23 cellular contexts compared by ENCODE assay signal in the genomic region with DNA sequence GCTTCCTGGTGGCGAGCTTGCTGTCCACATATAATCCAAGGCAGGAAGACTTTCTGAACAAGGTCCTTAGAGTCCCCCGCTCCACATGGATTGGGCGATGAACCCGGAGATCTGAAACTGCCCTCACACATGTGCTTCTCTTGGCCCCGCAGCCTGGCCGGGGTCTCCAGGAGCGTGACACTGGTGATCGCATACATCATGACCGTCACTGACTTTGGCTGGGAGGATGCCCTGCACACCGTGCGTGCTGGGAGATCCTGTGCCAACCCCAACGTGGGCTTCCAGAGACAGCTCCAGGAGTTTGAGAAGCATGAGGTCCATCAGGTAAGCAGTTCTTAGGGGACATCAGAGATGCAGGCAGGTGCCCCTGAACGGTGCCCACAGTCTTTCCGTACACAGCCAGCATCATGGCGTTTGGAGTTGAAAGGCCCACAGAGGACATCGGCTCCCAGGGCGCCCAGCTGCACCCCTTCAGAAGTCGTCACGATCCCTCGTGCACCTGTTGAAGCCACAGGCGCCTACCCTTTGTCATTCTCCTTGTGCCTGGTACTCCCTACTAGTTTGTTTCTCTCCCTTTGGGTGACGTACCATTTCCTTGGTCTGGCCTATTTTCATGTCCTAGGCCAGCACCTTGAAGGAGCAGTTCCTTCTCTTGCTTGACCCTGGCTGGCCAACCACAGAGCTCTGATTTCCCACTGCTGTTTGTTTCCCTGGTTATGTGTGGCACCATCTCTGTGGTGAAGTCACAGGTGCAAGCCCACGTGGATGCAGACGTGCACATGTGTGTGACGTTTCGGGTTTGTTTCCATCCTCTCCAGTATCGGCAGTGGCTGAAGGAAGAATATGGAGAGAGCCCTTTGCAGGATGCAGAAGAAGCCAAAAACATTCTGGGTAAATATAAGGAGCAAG. TPM values are rescaled to one million over a fixed set of nuclear protein-coding genes. Genes with fewer than 3 reads are reported as not detected.
DNase-seq lines count a peak whose midpoint lies in the region; ATAC-seq, FAIRE-seq and TF ChIP-seq lines count a peak whose summit lies in the region.
"Had no signal": no experiment of that assay in that cellular context is flagged by ENCODE, and none has a peak within 500 bp of the region (broad histone marks: within the 10 kb centered on the region; RNA-seq: fewer than 3 reads in every experiment).

No MANE protein-coding gene starts in this region.

- POLR2A ChIA-PET in activated CD4-positive, alpha-beta T cell treated with anti-CD3 and anti-CD28 coated beads, Interleukin-2, amount 10 ng/mL, durations not matched to agents 7 days and 5 days (lab: Charles Lee): no interaction called here

- FAIRE-seq in bronchial epithelial cell (lab: Jason Lieb, UNC): peak; percentile 58
- FAIRE-seq in small intestine (lab: Jason Lieb, UNC): no peak

- peaks cover 5% of the 10 kb centered on the region for H3K36me3 ChIP-seq in bronchial epithelial cell (ENCODE audit: control insufficient read depth, insufficient read depth, low read length)
- H3K36me3 ChIP-seq in lower lobe of right lung: peaks cover 42% of the 10 kb centered on the region
- no peaks in the 10 kb centered on the region for H3K36me3 ChIP-seq in small intestine (ENCODE audit: control insufficient read depth in 2 of 2, insufficient read depth in 2 of 2, low read length in 2 of 2)

- H3K9me3 Mint-ChIP-seq in activated CD4-positive, alpha-beta T cell treated with anti-CD3 and anti-CD28 coated beads, Interleukin-2, amount 10 ng/mL, durations not matched to agents 7 days and 5 days: no peaks in the 10 kb centered on the region
- H3K9me3 Mint-ChIP-seq in stimulated activated memory B cell treated with anti-CD40 and anti-IgM and Interleukin-4, amounts not matched to agents 10 μg/mL and 1 μg/mL and 100 μg/mL, for 72 hours: no peaks in the 10 kb centered on the region

- WGBS in small intestine, 3 donors: 94% methylated on average over 27 of the region's 27 CpGs

- ATAC-seq in lower lobe of right lung (no peak), GM18520 (IDR thresholded peaks at IDR 0.05; ENCODE audit: unreplicated experiment) (no peak)
- no peak for ATAC-seq in stimulated activated memory B cell treated with anti-CD40 and anti-IgM and Interleukin-4, amounts not matched to agents 10 μg/mL and 1 μg/mL and 100 μg/mL, for 72 hours

- H3K4me1 ChIP-seq in lower lobe of right lung: no peaks in the 10 kb centered on the region
- H3K4me1 ChIP-seq in small intestine (ENCODE audit: control insufficient read depth in 2 of 2, insufficient read depth in 1 of 2, low read depth in 1 of 2, low read length in 1 of 2): no peaks in the 10 kb centered on the region

- H3K27ac Mint-ChIP-seq in activated CD4-positive, alpha-beta T cell treated with anti-CD3 and anti-CD28 coated beads, Interleukin-2, amount 10 ng/mL, durations not matched to agents 7 days and 5 days: peak overlapping the region; percentile 39
- peak overlapping the region; percentile 85 for H3K27ac Mint-ChIP-seq in stimulated activated memory B cell treated with anti-CD40 and anti-IgM and Interleukin-4, amounts not matched to agents 10 μg/mL and 1 μg/mL and 100 μg/mL, for 72 hours

- H3K27ac ChIP-seq in lower lobe of right lung: no peak overlapping the region
- H3K27ac ChIP-seq in small intestine (ENCODE audit: low read depth in 1 of 2, low read length in 1 of 2): no peak overlapping the region
- H3K27ac ChIP-seq: 22Rv1, KMS-11 had no signal

- peaks cover 2% of the 10 kb centered on the region for H3K4me1 Mint-ChIP-seq in activated CD4-positive, alpha-beta T cell treated with anti-CD3 and anti-CD28 coated beads, Interleukin-2, amount 10 ng/mL, durations not matched to agents 7 days and 5 days
- H3K4me1 Mint-ChIP-seq in stimulated activated memory B cell treated with anti-CD40 and anti-IgM and Interleukin-4, amounts not matched to agents 10 μg/mL and 1 μg/mL and 100 μg/mL, for 72 hours: peaks cover 62% of the 10 kb centered on the region

- no peaks in the 10 kb centered on the region for H3K9me3 ChIP-seq in lower lobe of right lung
- H3K9me3 ChIP-seq in small intestine (ENCODE audit: control insufficient read depth, low read depth): no peaks in the 10 kb centered on the region

- CTCF ChIA-PET in activated CD4-positive, alpha-beta T cell treated with anti-CD3 and anti-CD28 coated beads, Interleukin-2, amount 10 ng/mL, durations not matched to agents 7 days and 5 days (lab: Charles Lee): interaction anchor here (1.7 kb wide), 1 partner anchor 10 kb away, joined by 5 read pairs; no protein-coding TSS in a partner anchor

- intact Hi-C loops in lower lobe of right lung (cut with DNase I): no loop called here

- no peak for DNase-seq in activated CD4-positive, alpha-beta T cell treated with anti-CD3 and anti-CD28 coated beads, Interleukin-2, amount 10 ng/mL, durations not matched to agents 7 days and 5 days
- DNase-seq in activated CD4-positive, alpha-beta T cell treated with anti-CD3 and anti-CD28 coated beads for 48 hours: no peak
- DNase-seq in bronchial epithelial cell (ENCODE audit: low read depth) (no peak), lower lobe of right lung (peak; percentile 45), small intestine (no peak), SIG-M5 treated with dmso at 0.1 percent for 504 hours (lab: John Stamatoyannopoulos, UW; ENCODE audit: unreplicated experiment) (no peak)
- DNase-seq: AML-193; DND-41; MV-4-11; NCI-H1417; NCI-H187; NCI-H2107; NCI-H510A; NCI-H748 treated with DMSO at 0.1 percent for 48 hours; NK-92 treated with Interleukin-12 subunit alpha and Interleukin-12 subunit beta, amount 100 ng/mL, for 24 hours; OCI-M1; SHP77 treated with DMSO at 0.1 percent for 48 hours had no signal

- H3K4me3 ChIP-seq in bronchial epithelial cell (ENCODE audit: low read depth, low read length): no peak overlapping the region
- no peak overlapping the region for H3K4me3 ChIP-seq in lower lobe of right lung
- no peak overlapping the region for H3K4me3 ChIP-seq in small intestine (ENCODE audit: low read depth in 1 of 2, low read length in 2 of 2)

- no peak for TF ChIP-seq CTCF in bronchial epithelial cell (IDR thresholded peaks at IDR 0.05; ENCODE audit: insufficient read depth, low read length, severe bottlenecking)
- no peak for TF ChIP-seq CTCF in lower lobe of right lung (IDR thresholded peaks at IDR 0.05)

- H3K36me3 Mint-ChIP-seq in activated CD4-positive, alpha-beta T cell treated with anti-CD3 and anti-CD28 coated beads, Interleukin-2, amount 10 ng/mL, durations not matched to agents 7 days and 5 days (ENCODE audit: low read depth): peaks cover 2% of the 10 kb centered on the region
- peaks cover 77% of the 10 kb centered on the region for H3K36me3 Mint-ChIP-seq in stimulated activated memory B cell treated with anti-CD40 and anti-IgM and Interleukin-4, amounts not matched to agents 10 μg/mL and 1 μg/mL and 100 μg/mL, for 72 hours

- H3K27me3 Mint-ChIP-seq in activated CD4-positive, alpha-beta T cell treated with anti-CD3 and anti-CD28 coated beads, Interleukin-2, amount 10 ng/mL, durations not matched to agents 7 days and 5 days: no peaks in the 10 kb centered on the region
- H3K27me3 Mint-ChIP-seq in stimulated activated memory B cell treated with anti-CD40 and anti-IgM and Interleukin-4, amounts not matched to agents 10 μg/mL and 1 μg/mL and 100 μg/mL, for 72 hours: no peaks in the 10 kb centered on the region

- no peak overlapping the region for H3K4me3 Mint-ChIP-seq in activated CD4-positive, alpha-beta T cell treated with anti-CD3 and anti-CD28 coated beads, Interleukin-2, amount 10 ng/mL, durations not matched to agents 7 days and 5 days
- no peak overlapping the region for H3K4me3 Mint-ChIP-seq in stimulated activated memory B cell treated with anti-CD40 and anti-IgM and Interleukin-4, amounts not matched to agents 10 μg/mL and 1 μg/mL and 100 μg/mL, for 72 hours

- H3K27me3 ChIP-seq in bronchial epithelial cell (ENCODE audit: control insufficient read depth, insufficient read depth, low read length): no peaks in the 10 kb centered on the region
- no peaks in the 10 kb centered on the region for H3K27me3 ChIP-seq in lower lobe of right lung (ENCODE audit: low read depth)
- H3K27me3 ChIP-seq in small intestine (ENCODE audit: control insufficient read depth in 2 of 2, insufficient read depth in 2 of 2, low read length in 2 of 2): no peaks in the 10 kb centered on the region

RNA-seq across cellular contexts. Expression of a gene that starts 43.3 kb away (rescaled TPM):
- total RNA-seq in activated CD4-positive, alpha-beta T cell treated with anti-CD3 and anti-CD28 coated beads, Interleukin-2, amount 10 ng/mL, durations not matched to agents 7 days and 5 days: 100 to 1,000 TPM; 111 to 126 TPM
- not detected in 2 replicates for total RNA-seq in bronchial epithelial cell
- 6.0 TPM for total RNA-seq in lower lobe of right lung
- polyA plus RNA-seq in small intestine: 1 to 10 TPM in 2 of 3 donors, not detected in 1; 1.4 to 3.5 TPM
- total RNA-seq: G401, H4 had no signal

RNA-seq across cellular contexts. Expression of a gene that starts 55.9 kb away (rescaled TPM):
- total RNA-seq in activated CD4-positive, alpha-beta T cell treated with anti-CD3 and anti-CD28 coated beads, Interleukin-2, amount 10 ng/mL, durations not matched to agents 7 days and 5 days: 10 to 100 TPM; 35.3 to 36.7 TPM
- 33.7 and 42.0 TPM in 2 replicates for total RNA-seq in bronchial epithelial cell
- 66.4 TPM for total RNA-seq in lower lobe of right lung
- 10 to 100 TPM; 28.2 to 40.0 (median 30.0) TPM for polyA plus RNA-seq in small intestine

Comparison
In these comparisons a context has a peak if more than half of its experiments do, and no peak if none do; other contexts are left out.
1. RNA of a gene that starts 43.3 kb away (total RNA-seq): 111 to 126 TPM in activated CD4-positive, alpha-beta T cell treated with anti-CD3 and anti-CD28 coated beads, Interleukin-2, amount 10 ng/mL, durations not matched to agents 7 days and 5 days; 6.0 TPM in lower lobe of right lung (single experiment) and not detected in bronchial epithelial cell; every median in the first group is over 10 times any median in the second.